8 cellular contexts compared by ENCODE assay signal in genomic region chr16:29074554-29075402, GRCh38.
DNase-seq lines count a peak whose midpoint lies in the region; ATAC-seq and TF ChIP-seq lines count a peak whose summit lies in the region.
"Not testable (repeated sequence)": the region's sequence is repeated elsewhere in the genome, so short reads cannot be mapped to it uniquely, and the experiment has no call there.

No MANE protein-coding gene starts in this region.

- DNase-seq in CD14-positive monocyte (ENCODE audit: low spot score) (peak; percentile 80), SW480 (ENCODE audit: low spot score) (peak; percentile 25)
- DNase-seq in activated T-helper 2 cell treated with anti-CD3 and anti-CD28 coated beads, Interferon-gamma antibody, Interleukin-2, Interleukin-4, amounts not matched to agents 10 μg/mL and 5 μg/mL and 100 μg/mL, durations not matched to agents 14 hours and 24 hours and 36 hours (ENCODE audit: low spot score): peak; percentile 40
- not testable (repeated sequence) for DNase-seq in esophagus squamous epithelium (lab: John Stamatoyannopoulos, UW)
- DNase-seq in stimulated activated CD8-positive, alpha-beta memory T cell treated with anti-CD3 and anti-CD28 coated beads, Interleukin-12 subunit alpha, Interleukin-12 subunit beta, amount 100 ng/mL, for 4 hours (ENCODE audit: low read depth): peak; percentile 24

- not testable (repeated sequence) for TF ChIP-seq CTCF in CD14-positive monocyte (IDR thresholded peaks at IDR 0.05); esophagus squamous epithelium (IDR thresholded peaks at IDR 0.05)

- 22 to 39% methylated on average over 12 of the region's 38 CpGs for WGBS in esophagus squamous epithelium, 2 donors

- TF ChIP-seq POLR2A in esophagus squamous epithelium (IDR thresholded peaks at IDR 0.05): peak in 1 of 4 donors; percentile 24

- H3K27ac ChIP-seq in esophagus squamous epithelium: peak overlapping the region; percentile 70 to 92 (median 83)

- peak overlapping the region; percentile 93 to 98 for H3K4me3 Mint-ChIP-seq in CD14-positive monocyte
- H3K4me3 Mint-ChIP-seq in activated T-helper 2 cell treated with anti-CD3 and anti-CD28 coated beads, Interferon-gamma antibody, Interleukin-2, Interleukin-4, amounts not matched to agents 10 μg/mL and 5 μg/mL and 100 μg/mL, durations not matched to agents 14 hours and 24 hours and 36 hours (ENCODE audit: low read depth): peak overlapping the region; percentile 96

- intact Hi-C loops in CD14-positive monocyte (cut with micrococcal nuclease); activated T-helper 2 cell treated with anti-CD3 and anti-CD28 coated beads, Interferon-gamma antibody, Interleukin-2, Interleukin-4, amounts not matched to agents 10 μg/mL and 5 μg/mL and 100 μg/mL, durations not matched to agents 14 hours and 24 hours and 36 hours (cut with micrococcal nuclease); esophagus squamous epithelium (cut with DNase I): not testable (repeated sequence)

- peak; percentile 80 for ATAC-seq in GM19395 (IDR thresholded peaks at IDR 0.05; ENCODE audit: unreplicated experiment)
- ATAC-seq in HG03108 (IDR thresholded peaks at IDR 0.05; ENCODE audit: unreplicated experiment): peak; percentile 68

- peaks cover 8 to 20% of the 10 kb centered on the region in 2 donors for H3K36me3 Mint-ChIP-seq in CD14-positive monocyte
- not testable (repeated sequence) for H3K36me3 Mint-ChIP-seq in activated T-helper 2 cell treated with anti-CD3 and anti-CD28 coated beads, Interferon-gamma antibody, Interleukin-2, Interleukin-4, amounts not matched to agents 10 μg/mL and 5 μg/mL and 100 μg/mL, durations not matched to agents 14 hours and 24 hours and 36 hours (ENCODE audit: low read depth)

- not testable (repeated sequence) for H3K9me3 ChIP-seq in esophagus squamous epithelium; mononuclear cell (ENCODE audit: low read depth, low read length)

- H3K4me1 ChIP-seq in esophagus squamous epithelium (peaks cover 0 to 12% (median 4%) of the 10 kb centered on the region in 3 donors), mononuclear cell (ENCODE audit: insufficient read depth, low read length) (peaks cover 16% of the 10 kb centered on the region)

- H3K27ac Mint-ChIP-seq in CD14-positive monocyte: peak overlapping the region; percentile 97 to 99 (median 99)
- peak overlapping the region; percentile 98 for H3K27ac Mint-ChIP-seq in activated T-helper 2 cell treated with anti-CD3 and anti-CD28 coated beads, Interferon-gamma antibody, Interleukin-2, Interleukin-4, amounts not matched to agents 10 μg/mL and 5 μg/mL and 100 μg/mL, durations not matched to agents 14 hours and 24 hours and 36 hours

- not testable (repeated sequence) for H3K36me3 ChIP-seq in esophagus squamous epithelium

- not testable (repeated sequence) for H3K9me3 Mint-ChIP-seq in CD14-positive monocyte; activated T-helper 2 cell treated with anti-CD3 and anti-CD28 coated beads, Interferon-gamma antibody, Interleukin-2, Interleukin-4, amounts not matched to agents 10 μg/mL and 5 μg/mL and 100 μg/mL, durations not matched to agents 14 hours and 24 hours and 36 hours

- peak overlapping the region; percentile 23 to 65 (median 42) for H3K4me3 ChIP-seq in esophagus squamous epithelium
- peak overlapping the region; percentile 40 for H3K4me3 ChIP-seq in mononuclear cell (ENCODE audit: low read length)

- not testable (repeated sequence) for H3K27me3 Mint-ChIP-seq in CD14-positive monocyte (ENCODE audit: low read depth in 3 of 3); activated T-helper 2 cell treated with anti-CD3 and anti-CD28 coated beads, Interferon-gamma antibody, Interleukin-2, Interleukin-4, amounts not matched to agents 10 μg/mL and 5 μg/mL and 100 μg/mL, durations not matched to agents 14 hours and 24 hours and 36 hours (ENCODE audit: low read depth)

- not testable (repeated sequence) for H3K27me3 ChIP-seq in esophagus squamous epithelium; mononuclear cell (ENCODE audit: insufficient read depth, low read length)

- peaks cover 19% of the 10 kb centered on the region for H3K4me1 Mint-ChIP-seq in CD14-positive monocyte
- peaks cover 25% of the 10 kb centered on the region for H3K4me1 Mint-ChIP-seq in activated T-helper 2 cell treated with anti-CD3 and anti-CD28 coated beads, Interferon-gamma antibody, Interleukin-2, Interleukin-4, amounts not matched to agents 10 μg/mL and 5 μg/mL and 100 μg/mL, durations not matched to agents 14 hours and 24 hours and 36 hours (ENCODE audit: low read depth)
